ENCODE assay signal across 1 cellular context in genomic region chr11:706957-707816, GRCh38.
TF ChIP-seq lines count a peak whose summit lies in the region.

No MANE protein-coding gene starts in this region.

TF ChIP-seq in HepG2, 621 proteins besides CTCF, POLR2A, EP300 and RAD21 (continued from another document and continues in another):
- TF ChIP-seq, protein P1, sequence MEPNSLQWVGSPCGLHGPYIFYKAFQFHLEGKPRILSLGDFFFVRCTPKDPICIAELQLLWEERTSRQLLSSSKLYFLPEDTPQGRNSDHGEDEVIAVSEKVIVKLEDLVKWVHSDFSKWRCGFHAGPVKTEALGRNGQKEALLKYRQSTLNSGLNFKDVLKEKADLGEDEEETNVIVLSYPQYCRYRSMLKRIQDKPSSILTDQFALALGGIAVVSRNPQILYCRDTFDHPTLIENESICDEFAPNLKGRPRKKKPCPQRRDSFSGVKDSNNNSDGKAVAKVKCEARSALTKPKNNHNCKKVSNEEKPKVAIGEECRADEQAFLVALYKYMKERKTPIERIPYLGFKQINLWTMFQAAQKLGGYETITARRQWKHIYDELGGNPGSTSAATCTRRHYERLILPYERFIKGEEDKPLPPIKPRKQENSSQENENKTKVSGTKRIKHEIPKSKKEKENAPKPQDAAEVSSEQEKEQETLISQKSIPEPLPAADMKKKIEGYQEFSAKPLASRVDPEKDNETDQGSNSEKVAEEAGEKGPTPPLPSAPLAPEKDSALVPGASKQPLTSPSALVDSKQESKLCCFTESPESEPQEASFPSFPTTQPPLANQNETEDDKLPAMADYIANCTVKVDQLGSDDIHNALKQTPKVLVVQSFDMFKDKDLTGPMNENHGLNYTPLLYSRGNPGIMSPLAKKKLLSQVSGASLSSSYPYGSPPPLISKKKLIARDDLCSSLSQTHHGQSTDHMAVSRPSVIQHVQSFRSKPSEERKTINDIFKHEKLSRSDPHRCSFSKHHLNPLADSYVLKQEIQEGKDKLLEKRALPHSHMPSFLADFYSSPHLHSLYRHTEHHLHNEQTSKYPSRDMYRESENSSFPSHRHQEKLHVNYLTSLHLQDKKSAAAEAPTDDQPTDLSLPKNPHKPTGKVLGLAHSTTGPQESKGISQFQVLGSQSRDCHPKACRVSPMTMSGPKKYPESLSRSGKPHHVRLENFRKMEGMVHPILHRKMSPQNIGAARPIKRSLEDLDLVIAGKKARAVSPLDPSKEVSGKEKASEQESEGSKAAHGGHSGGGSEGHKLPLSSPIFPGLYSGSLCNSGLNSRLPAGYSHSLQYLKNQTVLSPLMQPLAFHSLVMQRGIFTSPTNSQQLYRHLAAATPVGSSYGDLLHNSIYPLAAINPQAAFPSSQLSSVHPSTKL (CRISPR knock-in tag; IDR thresholded peaks at IDR 0.05) = peak; percentile 69
- TF ChIP-seq ZBTB38 (CRISPR knock-in tag; IDR thresholded peaks at IDR 0.05) (peak; percentile 10; the same call in 1 of the 2 replicates), RAD51 (IDR thresholded peaks at IDR 0.05; ENCODE audit: borderline replicate concordance) (no peak), MTF2 (CRISPR knock-in tag; IDR thresholded peaks at IDR 0.05; ENCODE audit: borderline replicate concordance) (peak; percentile 67; the same call in 1 of the 2 replicates), GLMP (CRISPR knock-in tag; IDR thresholded peaks at IDR 0.05; ENCODE audit: borderline replicate concordance) (no peak), PLSCR1 (CRISPR knock-in tag; IDR thresholded peaks at IDR 0.05; ENCODE audit: borderline replicate concordance) (no peak), ZNF20 (CRISPR knock-in tag; IDR thresholded peaks at IDR 0.05) (0 out of 2 replicates have a peak, but pooled peaks have one; percentile 50), ZFP91 (CRISPR knock-in tag; IDR thresholded peaks at IDR 0.05; ENCODE audit: borderline replicate concordance) (peak; percentile 86), DR1 (CRISPR knock-in tag; IDR thresholded peaks at IDR 0.05) (peak; percentile 81), ZFY (CRISPR knock-in tag; IDR thresholded peaks at IDR 0.05) (peak; percentile 90), DPF2 (CRISPR knock-in tag; IDR thresholded peaks at IDR 0.05; ENCODE audit: borderline replicate concordance, low read depth) (no peak; the same call in none of the 2 replicates), ZBTB46 (CRISPR knock-in tag; IDR thresholded peaks at IDR 0.05; ENCODE audit: borderline replicate concordance) (peak; percentile 89; the same call in 1 of the 2 replicates), ZNF367 (CRISPR knock-in tag; IDR thresholded peaks at IDR 0.05; ENCODE audit: borderline replicate concordance) (no peak), ZSCAN12 (CRISPR knock-in tag; IDR thresholded peaks at IDR 0.05) (peak; percentile 20; the same call in 1 of the 2 replicates), ZNF639 (CRISPR knock-in tag; conservative IDR thresholded peaks at IDR 0.05) (peak; percentile 61; the same call in 1 of the 2 replicates), CEBPZ (IDR thresholded peaks at IDR 0.05; ENCODE audit: low read length) (no peak), ZBTB26 (CRISPR knock-in tag; IDR thresholded peaks at IDR 0.05; ENCODE audit: borderline replicate concordance) (peak; percentile 20; the same call in 1 of the 2 replicates), GABPB1 (CRISPR knock-in tag; IDR thresholded peaks at IDR 0.05) (peak; percentile 61), ATF1 (CRISPR knock-in tag; IDR thresholded peaks at IDR 0.05) (no peak), ZNF530 (CRISPR knock-in tag; IDR thresholded peaks at IDR 0.05; ENCODE audit: low read depth) (no peak), ZNF10 (CRISPR knock-in tag; IDR thresholded peaks at IDR 0.05; ENCODE audit: borderline replicate concordance, low read depth) (no peak), TCF7L2 (IDR thresholded peaks at IDR 0.05; ENCODE audit: low read depth, low read length) (no peak), ESRRA (CRISPR knock-in tag; IDR thresholded peaks at IDR 0.05; ENCODE audit: low read depth) (peak; percentile 100), MEIS1 (CRISPR knock-in tag; IDR thresholded peaks at IDR 0.05; ENCODE audit: borderline replicate concordance) (peak; percentile 68; the same call in 1 of the 2 replicates), TP53 (CRISPR knock-in tag; conservative IDR thresholded peaks at IDR 0.05) (no peak; the same call in 1 of the 2 replicates), SALL1 (CRISPR knock-in tag; IDR thresholded peaks at IDR 0.05) (peak; percentile 87), ZNF687 (CRISPR knock-in tag; IDR thresholded peaks at IDR 0.05) (peak; percentile 97), PHF21A (CRISPR knock-in tag; IDR thresholded peaks at IDR 0.05) (peak; percentile 99), TFDP2 (CRISPR knock-in tag; IDR thresholded peaks at IDR 0.05) (0 out of 2 replicates have a peak, but pooled peaks have one; percentile 16), ZBTB7B (CRISPR knock-in tag; IDR thresholded peaks at IDR 0.05) (peak; percentile 89; the same call in 1 of the 2 replicates), ZNF724P (CRISPR knock-in tag; IDR thresholded peaks at IDR 0.05; ENCODE audit: borderline replicate concordance) (peak; percentile 85; the same call in 1 of the 2 replicates), ZFAT (CRISPR knock-in tag; conservative IDR thresholded peaks at IDR 0.05) (no peak), ZNF766 (CRISPR knock-in tag; IDR thresholded peaks at IDR 0.05; ENCODE audit: borderline replicate concordance) (0 out of 2 replicates have a peak, but pooled peaks have one; percentile 24)
